Comparison of ENCODE assay signal across 8 cellular contexts in the genomic region with DNA sequence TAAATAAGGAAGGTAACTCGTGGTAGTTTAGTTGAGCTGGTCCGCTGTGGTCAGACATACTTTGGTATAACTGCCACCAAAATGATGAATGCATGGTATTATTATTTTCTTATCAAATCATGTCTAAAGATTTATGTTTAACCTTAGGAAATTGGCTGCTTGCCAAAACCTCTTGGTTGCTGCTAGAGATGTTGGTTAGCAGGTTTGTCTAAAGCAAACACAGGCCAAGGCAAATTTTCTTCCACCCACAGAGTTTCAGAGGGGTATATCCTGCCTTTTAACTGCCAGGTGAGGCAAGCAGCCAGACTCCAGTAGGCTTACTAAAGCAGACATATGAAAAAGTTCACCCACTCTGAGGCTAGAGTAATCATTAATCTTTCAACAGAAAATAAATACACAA.
A peak's percentile ranks its signal among the peaks of the same experiment; 100 is the strongest.
DNase-seq lines count a peak whose midpoint lies in the region; ATAC-seq and FAIRE-seq lines count a peak whose summit lies in the region.

No MANE protein-coding gene starts in this region.

- no peak for FAIRE-seq in GM19239 (lab: Jason Lieb, UNC)

- no peaks in the 10 kb centered on the region for H3K27me3 Mint-ChIP-seq in activated CD4-positive, alpha-beta T cell treated with anti-CD3 and anti-CD28 coated beads, Interleukin-2, amount 10 ng/mL, durations not matched to agents 24 days and 14 days

- no peak overlapping the region for H3K4me3 Mint-ChIP-seq in activated CD4-positive, alpha-beta T cell treated with anti-CD3 and anti-CD28 coated beads, Interleukin-2, amount 10 ng/mL, durations not matched to agents 24 days and 14 days

- ATAC-seq in HG03342 (IDR thresholded peaks at IDR 0.05; ENCODE audit: unreplicated experiment) = peak; percentile 91
- ATAC-seq in left colon = peak; percentile 81

- no peaks in the 10 kb centered on the region for H3K36me3 Mint-ChIP-seq in activated CD4-positive, alpha-beta T cell treated with anti-CD3 and anti-CD28 coated beads, Interleukin-2, amount 10 ng/mL, durations not matched to agents 24 days and 14 days (ENCODE audit: low read depth)

- no peaks in the 10 kb centered on the region for H3K9me3 Mint-ChIP-seq in activated CD4-positive, alpha-beta T cell treated with anti-CD3 and anti-CD28 coated beads, Interleukin-2, amount 10 ng/mL, durations not matched to agents 24 days and 14 days

- intact Hi-C loops in left colon (cut with DNase I, micrococcal nuclease) = no loop called here
- intact Hi-C loops in activated CD4-positive, alpha-beta T cell treated with anti-CD3 and anti-CD28 coated beads, Interleukin-2, amount 10 ng/mL, durations not matched to agents 24 days and 14 days (cut with micrococcal nuclease) = no loop called here

- H3K27ac Mint-ChIP-seq in activated CD4-positive, alpha-beta T cell treated with anti-CD3 and anti-CD28 coated beads, Interleukin-2, amount 10 ng/mL, durations not matched to agents 24 days and 14 days = no peak overlapping the region

- DNase-seq in GM19239 (ENCODE audit: insufficient read length, low spot score) = peak; percentile 1
- DNase-seq in NCI-H774 (lab: John Stamatoyannopoulos, UW) = peak; percentile 55
- peak; percentile 5 to 23 for DNase-seq in left colon
- no peak for DNase-seq in cortex of kidney (lab: John Stamatoyannopoulos, UW)
- no peak for DNase-seq in activated CD4-positive, alpha-beta T cell treated with anti-CD3 and anti-CD28 coated beads, Interleukin-2, amount 10 ng/mL, durations not matched to agents 24 days and 14 days
- no peak for DNase-seq in NCI-H128 (lab: John Stamatoyannopoulos, UW; ENCODE audit: unreplicated experiment)
- DNase-seq in epidermal melanocyte (ENCODE audit: insufficient read length, low spot score) = no peak

- no peaks in the 10 kb centered on the region for H3K4me1 Mint-ChIP-seq in activated CD4-positive, alpha-beta T cell treated with anti-CD3 and anti-CD28 coated beads, Interleukin-2, amount 10 ng/mL, durations not matched to agents 24 days and 14 days

Comparison
In these comparisons a context has a peak if more than half of its experiments do, and no peak if none do; other contexts are left out.
1. DNase-seq: peak in GM19239 (single experiment), NCI-H774 (single experiment) and left colon (2 of 2); none in cortex of kidney (single experiment), activated CD4-positive, alpha-beta T cell treated with anti-CD3 and anti-CD28 coated beads, Interleukin-2, amount 10 ng/mL, durations not matched to agents 24 days and 14 days (single experiment), NCI-H128 (single experiment) and epidermal melanocyte (single experiment).